In the genomic region with DNA sequence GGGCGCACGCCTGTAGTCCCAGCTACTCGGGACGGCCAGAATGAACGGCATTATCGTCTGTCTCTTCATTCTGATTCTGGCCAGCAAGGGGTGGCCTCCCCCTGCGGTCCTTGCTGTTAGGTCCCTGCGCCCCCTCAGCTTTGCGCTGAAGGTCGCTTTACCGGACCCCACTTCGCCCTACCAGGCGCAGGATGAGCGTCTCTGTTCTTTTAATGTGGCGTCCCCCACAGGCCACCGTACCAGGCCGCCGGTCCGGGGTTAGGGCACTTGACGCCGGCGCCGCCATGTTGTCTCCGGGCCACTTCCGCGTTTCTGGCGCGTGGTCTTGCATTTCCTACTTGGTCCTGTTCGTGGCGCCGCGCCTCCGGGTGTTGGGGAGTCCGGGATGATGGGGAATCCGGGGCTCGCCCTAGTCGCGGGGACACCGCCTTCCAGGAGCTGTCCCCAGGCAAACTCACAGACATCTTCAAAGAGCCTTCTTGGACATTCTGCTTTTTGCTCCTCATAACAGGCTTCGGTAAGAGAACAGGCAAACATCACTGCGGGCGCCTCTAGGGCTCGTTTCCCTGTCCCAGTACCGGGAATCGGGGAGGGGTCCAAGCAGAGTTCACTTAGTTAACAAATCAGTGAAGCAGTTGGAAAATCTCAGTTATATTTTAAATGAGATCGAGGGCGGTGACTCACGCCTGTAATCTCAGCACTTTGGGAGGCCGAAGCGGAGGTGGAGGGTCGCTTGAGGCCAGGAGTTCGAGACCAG, we compare ENCODE assay signal across 8 cellular contexts. TPM values are rescaled to one million over a fixed set of nuclear protein-coding genes. Genes with fewer than 3 reads are reported as not detected.
DNase-seq lines count a peak whose midpoint lies in the region; ATAC-seq and TF ChIP-seq lines count a peak whose summit lies in the region.

No MANE protein-coding gene starts in this region.

- H3K4me1 ChIP-seq in GM23248 (ENCODE audit: insufficient read depth) = peaks cover 12% of the 10 kb centered on the region
- H3K4me1 ChIP-seq in Karpas-422 (ENCODE audit: low read length) = peaks cover 12% of the 10 kb centered on the region
- peaks cover 0 to 9% (median 3%) of the 10 kb centered on the region in 4 donors for H3K4me1 ChIP-seq in Peyer's patch

- in situ Hi-C loops in GM23248 (cut with MboI) = no loop called here

- peak overlapping the region; percentile 84 for H3K9ac ChIP-seq in GM23248
- peak overlapping the region; percentile 79 for H3K9ac ChIP-seq in Karpas-422 (ENCODE audit: low read length)

- ATAC-seq in naive B cell (ENCODE audit: low read depth in 2 of 2) = peak; percentile 89
- ATAC-seq in stimulated activated effector memory CD8-positive, alpha-beta T cell treated with anti-CD3 and anti-CD28 coated beads, Interleukin-12 subunit alpha, Interleukin-12 subunit beta, amount 100 ng/mL, for 72 hours = peak; percentile 98

- H3K36me3 ChIP-seq in GM23248 (ENCODE audit: low read depth) (no peaks in the 10 kb centered on the region), Karpas-422 (ENCODE audit: insufficient read depth, low read length) (no peaks in the 10 kb centered on the region), Peyer's patch (no peaks in the 10 kb centered on the region)

- peaks cover 12% of the 10 kb centered on the region; the same call in 1 of the 2 replicates for H3F3A ChIP-seq in GM23248 (ENCODE audit: insufficient read depth)

- no peaks in the 10 kb centered on the region for H3K27me3 Mint-ChIP-seq in activated T-helper 1 cell treated with anti-CD3 and anti-CD28 coated beads, Interleukin-12 subunit alpha, Interleukin-12 subunit beta, Interleukin-2, Interleukin-4 antibody, amounts not matched to agents 30 ng/mL and 10 ng/mL and 1 ng/mL, durations not matched to agents 14 hours and 24 hours and 36 hours (ENCODE audit: insufficient read depth)
- no peaks in the 10 kb centered on the region for H3K27me3 Mint-ChIP-seq in naive B cell

- H3K9me3 Mint-ChIP-seq in activated T-helper 1 cell treated with anti-CD3 and anti-CD28 coated beads, Interleukin-12 subunit alpha, Interleukin-12 subunit beta, Interleukin-2, Interleukin-4 antibody, amounts not matched to agents 30 ng/mL and 10 ng/mL and 1 ng/mL, durations not matched to agents 14 hours and 24 hours and 36 hours = no peaks in the 10 kb centered on the region
- no peaks in the 10 kb centered on the region for H3K9me3 Mint-ChIP-seq in naive B cell
- H3K9me3 Mint-ChIP-seq in stimulated activated effector memory CD8-positive, alpha-beta T cell treated with anti-CD3 and anti-CD28 coated beads, Interleukin-12 subunit alpha, Interleukin-12 subunit beta, amount 100 ng/mL, for 72 hours = no peaks in the 10 kb centered on the region

- H3K27ac Mint-ChIP-seq in activated T-helper 1 cell treated with anti-CD3 and anti-CD28 coated beads, Interleukin-12 subunit alpha, Interleukin-12 subunit beta, Interleukin-2, Interleukin-4 antibody, amounts not matched to agents 30 ng/mL and 10 ng/mL and 1 ng/mL, durations not matched to agents 14 hours and 24 hours and 36 hours = peak overlapping the region; percentile 94
- peak overlapping the region; percentile 93 to 99 (median 98) for H3K27ac Mint-ChIP-seq in naive B cell
- H3K27ac Mint-ChIP-seq in stimulated activated effector memory CD8-positive, alpha-beta T cell treated with anti-CD3 and anti-CD28 coated beads, Interleukin-12 subunit alpha, Interleukin-12 subunit beta, amount 100 ng/mL, for 72 hours = peak overlapping the region; percentile 99

- TF ChIP-seq CTCF in Peyer's patch (IDR thresholded peaks at IDR 0.05) = peak; percentile 11 to 89 (median 78)

- peak; percentile 96 for DNase-seq in Daoy (ENCODE audit: low read depth)
- DNase-seq in GM23248 = peak; percentile 99
- DNase-seq in Karpas-422 = peak; percentile 97
- peak; percentile 98 to 99 (median 98) for DNase-seq in Peyer's patch
- DNase-seq in activated T-helper 1 cell treated with anti-CD3 and anti-CD28 coated beads, Interleukin-12 subunit alpha, Interleukin-12 subunit beta, Interleukin-2, Interleukin-4 antibody, amounts not matched to agents 30 ng/mL and 10 ng/mL and 1 ng/mL, durations not matched to agents 14 hours and 24 hours and 36 hours (ENCODE audit: low spot score) = peak; percentile 89
- DNase-seq in fibroblast of gingiva (ENCODE audit: low read depth) = peak; percentile 95
- DNase-seq in naive B cell = peak; percentile 90
- peak; percentile 82 to 95 for DNase-seq in stimulated activated effector memory CD8-positive, alpha-beta T cell treated with anti-CD3 and anti-CD28 coated beads, Interleukin-12 subunit alpha, Interleukin-12 subunit beta, amount 100 ng/mL, for 72 hours (ENCODE audit: low spot score in 2 of 2)

- H3K9me2 ChIP-seq in GM23248 (ENCODE audit: insufficient read depth) = no peaks in the 10 kb centered on the region
- H3K9me2 ChIP-seq in Karpas-422 (replicated peaks; ENCODE audit: insufficient read depth, low read length) = no peaks in the 10 kb centered on the region

- peak in 1 of 2 donors; percentile 54 for TF ChIP-seq POLR2A in Peyer's patch (IDR thresholded peaks at IDR 0.05)

- peak overlapping the region; percentile 96 for H3K4me3 Mint-ChIP-seq in activated T-helper 1 cell treated with anti-CD3 and anti-CD28 coated beads, Interleukin-12 subunit alpha, Interleukin-12 subunit beta, Interleukin-2, Interleukin-4 antibody, amounts not matched to agents 30 ng/mL and 10 ng/mL and 1 ng/mL, durations not matched to agents 14 hours and 24 hours and 36 hours
- peak overlapping the region; percentile 91 to 100 (median 98) for H3K4me3 Mint-ChIP-seq in naive B cell
- peak overlapping the region; percentile 94 for H3K4me3 Mint-ChIP-seq in stimulated activated effector memory CD8-positive, alpha-beta T cell treated with anti-CD3 and anti-CD28 coated beads, Interleukin-12 subunit alpha, Interleukin-12 subunit beta, amount 100 ng/mL, for 72 hours

- H2AFZ ChIP-seq in GM23248 (peak overlapping the region; percentile 100), Karpas-422 (ENCODE audit: low read length) (peak overlapping the region; percentile 91)

- no peaks in the 10 kb centered on the region for H3K27me3 ChIP-seq in GM23248 (replicated peaks; ENCODE audit: insufficient read depth)
- H3K27me3 ChIP-seq in Karpas-422 (ENCODE audit: low read length) = no peaks in the 10 kb centered on the region
- no peaks in the 10 kb centered on the region for H3K27me3 ChIP-seq in Peyer's patch

- H3K4me1 Mint-ChIP-seq in activated T-helper 1 cell treated with anti-CD3 and anti-CD28 coated beads, Interleukin-12 subunit alpha, Interleukin-12 subunit beta, Interleukin-2, Interleukin-4 antibody, amounts not matched to agents 30 ng/mL and 10 ng/mL and 1 ng/mL, durations not matched to agents 14 hours and 24 hours and 36 hours (ENCODE audit: low read depth) = peaks cover 9% of the 10 kb centered on the region
- H3K4me1 Mint-ChIP-seq in naive B cell = peaks cover 18 to 30% (median 21%) of the 10 kb centered on the region in 3 donors
- H3K4me1 Mint-ChIP-seq in stimulated activated effector memory CD8-positive, alpha-beta T cell treated with anti-CD3 and anti-CD28 coated beads, Interleukin-12 subunit alpha, Interleukin-12 subunit beta, amount 100 ng/mL, for 72 hours = peaks cover 18% of the 10 kb centered on the region

- intact Hi-C loops in activated T-helper 1 cell treated with anti-CD3 and anti-CD28 coated beads, Interleukin-12 subunit alpha, Interleukin-12 subunit beta, Interleukin-2, Interleukin-4 antibody, amounts not matched to agents 30 ng/mL and 10 ng/mL and 1 ng/mL, durations not matched to agents 14 hours and 24 hours and 36 hours (cut with micrococcal nuclease) = loop anchor here (1.0 to 5.0 kb wide), 7 partner anchors 9 to 1512 kb away; a partner anchor contains a TSS

- no peaks in the 10 kb centered on the region for H3K9me3 ChIP-seq in GM23248 (ENCODE audit: low read depth)
- H3K9me3 ChIP-seq in Karpas-422 (ENCODE audit: low read length) = no peaks in the 10 kb centered on the region
- H3K9me3 ChIP-seq in Peyer's patch = no peaks in the 10 kb centered on the region

- H3K4me3 ChIP-seq in GM23248 (peak overlapping the region; percentile 83), Karpas-422 (ENCODE audit: low read length) (peak overlapping the region; percentile 85), Peyer's patch (peak overlapping the region; percentile 42 to 68 (median 59))

- H3K27ac ChIP-seq in GM23248 (peak overlapping the region; percentile 74), Karpas-422 (ENCODE audit: low read length) (peak overlapping the region; percentile 86), Peyer's patch (peak overlapping the region; percentile 64 to 79 (median 74))

- H3K4me2 ChIP-seq in GM23248 (ENCODE audit: unreplicated experiment) = peak overlapping the region; percentile 87
- H3K4me2 ChIP-seq in Karpas-422 (ENCODE audit: low read depth, low read length, poor library complexity, severe bottlenecking) = peak overlapping the region; percentile 82

- H3K79me2 ChIP-seq in GM23248 (ENCODE audit: insufficient read depth) = no peaks in the 10 kb centered on the region
- H3K79me2 ChIP-seq in Karpas-422 (ENCODE audit: low read length) = peaks cover 9% of the 10 kb centered on the region

- peaks cover 3% of the 10 kb centered on the region for H3K36me3 Mint-ChIP-seq in activated T-helper 1 cell treated with anti-CD3 and anti-CD28 coated beads, Interleukin-12 subunit alpha, Interleukin-12 subunit beta, Interleukin-2, Interleukin-4 antibody, amounts not matched to agents 30 ng/mL and 10 ng/mL and 1 ng/mL, durations not matched to agents 14 hours and 24 hours and 36 hours (ENCODE audit: low read depth)
- peaks cover 0 to under 1% of the 10 kb centered on the region in 2 donors for H3K36me3 Mint-ChIP-seq in naive B cell
- H3K36me3 Mint-ChIP-seq in stimulated activated effector memory CD8-positive, alpha-beta T cell treated with anti-CD3 and anti-CD28 coated beads, Interleukin-12 subunit alpha, Interleukin-12 subunit beta, amount 100 ng/mL, for 72 hours = peaks cover 8% of the 10 kb centered on the region

- no peaks in the 10 kb centered on the region for H4K20me1 ChIP-seq in GM23248 (ENCODE audit: insufficient read depth)
- no peaks in the 10 kb centered on the region for H4K20me1 ChIP-seq in Karpas-422 (ENCODE audit: insufficient read depth, low read depth, low read length)

- 2 to 4% methylated on average over 51 to 52 of the region's 52 CpGs for WGBS in GM23248 (ENCODE audit: low coverage in 1 of 2, low lambda C conversion rate in 2 of 2, missing lambda C conversion rate in 2 of 2), 2 experiments

RNA-seq across cellular contexts. Expression of a gene that starts 8.5 kb away (rescaled TPM):
- 224 and 244 TPM in 2 replicates for total RNA-seq in Daoy (2014; rRNA removed; shearing (Covaris generic))
- 219 and 260 TPM in 2 replicates for total RNA-seq in GM23248 (2014; rRNA removed; shearing (Covaris generic))
- 197 and 201 TPM in 2 replicates for polyA plus RNA-seq in GM23248 (2016; fragmentation: Nextera tagmentation; extraction: Ambion mirVana)
- total RNA-seq in Karpas-422 (2014; rRNA removed; shearing (Covaris generic); ENCODE audit: low replicate concordance) = 125 and 143 TPM in 2 replicates
- 100 to 1,000 TPM; 108 to 170 (median 129) TPM for total RNA-seq in Peyer's patch
- total RNA-seq in activated T-helper 1 cell treated with anti-CD3 and anti-CD28 coated beads, Interleukin-12 subunit alpha, Interleukin-12 subunit beta, Interleukin-2, Interleukin-4 antibody, amounts not matched to agents 30 ng/mL and 10 ng/mL and 1 ng/mL, durations not matched to agents 14 hours and 24 hours and 36 hours = 121 and 133 TPM in 2 replicates
- polyA plus RNA-seq in naive B cell (ENCODE audit: low read depth in 6 of 6) = 10 to 100 TPM; 27.1 to 54.0 (median 34.8) TPM

RNA-seq across cellular contexts. Expression of a gene that starts 43.7 kb away (rescaled TPM):
- total RNA-seq in Daoy (2014; rRNA removed; shearing (Covaris generic)) = 18.4 and 30.3 TPM in 2 replicates
- total RNA-seq in GM23248 (2014; rRNA removed; shearing (Covaris generic)) = 25.4 and 56.8 TPM in 2 replicates
- polyA plus RNA-seq in GM23248 (2016; fragmentation: Nextera tagmentation; extraction: Ambion mirVana) (32.5 and 33.4 TPM in 2 replicates), naive B cell (ENCODE audit: low read depth in 6 of 6) (10 to 100 TPM in 3 of 6 donors, 1 to 10 TPM in 3; 8.6 to 17.0 (median 9.7) TPM)
- 18.8 and 30.4 TPM in 2 replicates for total RNA-seq in Karpas-422 (2014; rRNA removed; shearing (Covaris generic); ENCODE audit: low replicate concordance)
- 10 to 100 TPM; 19.3 to 25.0 (median 21.9) TPM for total RNA-seq in Peyer's patch
- total RNA-seq in activated T-helper 1 cell treated with anti-CD3 and anti-CD28 coated beads, Interleukin-12 subunit alpha, Interleukin-12 subunit beta, Interleukin-2, Interleukin-4 antibody, amounts not matched to agents 30 ng/mL and 10 ng/mL and 1 ng/mL, durations not matched to agents 14 hours and 24 hours and 36 hours = 21.7 and 23.5 TPM in 2 replicates

Comparison
In these comparisons a context has a peak if more than half of its experiments do, and no peak if none do; other contexts are left out.
1. Peak in every context shown above with its lines: DNase-seq, ATAC-seq, H3K4me3 ChIP-seq and H3K27ac ChIP-seq.